Comparison of ENCODE assay signal across 8 cellular contexts in the genomic region with DNA sequence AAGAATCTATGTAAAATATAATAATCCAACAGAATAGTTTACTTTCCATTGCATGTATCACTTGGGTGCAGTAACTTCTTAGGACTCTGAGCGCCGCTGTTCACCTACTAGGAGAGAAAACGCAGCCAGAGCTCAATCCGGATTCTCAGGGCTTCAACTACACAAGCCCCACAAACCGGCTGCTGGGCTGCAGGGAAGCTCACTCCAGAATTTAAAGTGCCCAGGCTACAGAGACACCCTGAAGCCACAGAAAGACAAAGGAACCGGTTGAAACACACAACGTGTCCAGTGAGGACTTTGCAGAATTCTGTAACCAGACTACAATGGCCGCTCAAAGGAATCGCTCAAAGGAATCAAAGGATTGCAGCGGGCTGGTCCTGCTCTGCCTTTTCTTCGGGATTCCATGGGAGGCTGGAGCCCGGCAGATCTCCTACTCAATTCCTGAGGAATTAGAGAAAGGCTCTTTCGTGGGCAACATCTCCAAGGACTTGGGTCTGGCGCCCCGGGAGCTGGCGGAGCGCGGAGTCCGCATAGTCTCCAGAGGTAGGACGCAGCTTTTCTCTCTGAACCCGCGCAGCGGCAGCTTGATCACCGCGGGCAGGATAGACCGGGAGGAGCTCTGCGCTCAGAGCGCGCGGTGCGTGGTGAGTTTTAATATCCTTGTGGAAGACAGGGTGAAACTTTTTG. TPM values are rescaled to one million over a fixed set of nuclear protein-coding genes. Genes with fewer than 3 reads are reported as not detected.
DNase-seq lines count a peak whose midpoint lies in the region; ATAC-seq and TF ChIP-seq lines count a peak whose summit lies in the region.

PCDHGA10 (plus strand) TSS at position 135 of the 687 bp plus-strand sequence; CDS start at position 324, 189 bp downstream.

- H3K27ac ChIP-seq in foreskin keratinocyte (no peak within 1 kb of the TSS), neuronal stem cell (replicated peaks; ENCODE audit: low read length) (no peak within 1 kb of the TSS)

- peak; percentile 74 for TF ChIP-seq CTCF in foreskin keratinocyte (conservative IDR thresholded peaks at IDR 0.05)

- H3K18ac ChIP-seq in neuronal stem cell (ENCODE audit: low read length): no peak within 1 kb of the TSS

- H3K36me3 ChIP-seq in neuronal stem cell (replicated peaks in 1 of 2; ENCODE audit: control insufficient read depth in 2 of 2, insufficient read depth in 2 of 2, low read length in 2 of 2): peaks cover 18 to 51% of the 10 kb centered on the region in 2 donors

- peaks cover 49 to 96% of the 10 kb centered on the region in 2 donors for H3K9me3 ChIP-seq in neuronal stem cell (replicated peaks in 1 of 2; ENCODE audit: control insufficient read depth in 2 of 2, insufficient read depth in 1 of 2, low read depth in 1 of 2, low read length in 2 of 2)

- peaks cover 18% of the 10 kb centered on the region for H3K4me1 Mint-ChIP-seq in activated T-helper 2 cell treated with anti-CD3 and anti-CD28 coated beads, Interferon-gamma antibody, Interleukin-2, Interleukin-4, amounts not matched to agents 10 μg/mL and 5 μg/mL and 100 μg/mL, durations not matched to agents 14 hours and 24 hours and 36 hours (ENCODE audit: low read depth)

- no CpG with 5 or more reads among the region's 31 CpGs for WGBS in neuronal stem cell (ENCODE audit: extremely low coverage in 2 of 2, insufficient read length in 2 of 2, insufficient replicate concordance in 1 of 2), 2 donors

- H3K4me1 ChIP-seq in foreskin keratinocyte: no peaks in the 10 kb centered on the region
- no peaks in the 10 kb centered on the region for H3K4me1 ChIP-seq in neuronal stem cell (ENCODE audit: control insufficient read depth in 2 of 2, insufficient read depth in 1 of 2, low read depth in 1 of 2, low read length in 2 of 2)

- H3K4ac ChIP-seq in neuronal stem cell (ENCODE audit: low read length): no peak within 1 kb of the TSS

- H3K79me1 ChIP-seq in neuronal stem cell (ENCODE audit: low read depth, low read length): no peaks in the 10 kb centered on the region

- peaks cover 18% of the 10 kb centered on the region for H3K9me3 Mint-ChIP-seq in activated T-helper 2 cell treated with anti-CD3 and anti-CD28 coated beads, Interferon-gamma antibody, Interleukin-2, Interleukin-4, amounts not matched to agents 10 μg/mL and 5 μg/mL and 100 μg/mL, durations not matched to agents 14 hours and 24 hours and 36 hours

- H2AFZ ChIP-seq in neuronal stem cell (ENCODE audit: low read length): peak within 1 kb of the TSS; percentile 75

- no peak within 1 kb of the TSS for H3K27ac Mint-ChIP-seq in activated T-helper 2 cell treated with anti-CD3 and anti-CD28 coated beads, Interferon-gamma antibody, Interleukin-2, Interleukin-4, amounts not matched to agents 10 μg/mL and 5 μg/mL and 100 μg/mL, durations not matched to agents 14 hours and 24 hours and 36 hours

- no peak within 1 kb of the TSS for H2BK12ac ChIP-seq in neuronal stem cell (ENCODE audit: low read length)

- DNase-seq in A172 (ENCODE audit: low spot score): peak; percentile 65
- peak; percentile 41 to 69 for DNase-seq in NOMO-1 (lab: John Stamatoyannopoulos, UW; ENCODE audit: unreplicated experiment in 2 of 2)
- DNase-seq in activated T-helper 2 cell treated with anti-CD3 and anti-CD28 coated beads, Interferon-gamma antibody, Interleukin-2, Interleukin-4, amounts not matched to agents 10 μg/mL and 5 μg/mL and 100 μg/mL, durations not matched to agents 14 hours and 24 hours and 36 hours (ENCODE audit: low spot score): no peak
- DNase-seq in foreskin keratinocyte: peak; percentile 37 to 54
- peak; percentile 18 for DNase-seq in neuronal stem cell (ENCODE audit: low spot score)
- no peak for DNase-seq in NCI-H2227 treated with DMSO at 0.1 percent for 48 hours (lab: John Stamatoyannopoulos, UW)

- ATAC-seq in GM18508 (IDR thresholded peaks at IDR 0.05; ENCODE audit: insufficient read depth, unreplicated experiment) (peak; percentile 69), HG02981 (IDR thresholded peaks at IDR 0.05; ENCODE audit: unreplicated experiment) (peak; percentile 54), foreskin keratinocyte (peak; percentile 60)

- H3K27me3 Mint-ChIP-seq in activated T-helper 2 cell treated with anti-CD3 and anti-CD28 coated beads, Interferon-gamma antibody, Interleukin-2, Interleukin-4, amounts not matched to agents 10 μg/mL and 5 μg/mL and 100 μg/mL, durations not matched to agents 14 hours and 24 hours and 36 hours (ENCODE audit: low read depth): peaks cover 60% of the 10 kb centered on the region

- H3K4me3 ChIP-seq in neuronal stem cell (ENCODE audit: low read length in 2 of 2): peak within 1 kb of the TSS; percentile 49 to 70

- H3K27me3 ChIP-seq in foreskin keratinocyte: peaks cover 52% of the 10 kb centered on the region
- H3K27me3 ChIP-seq in neuronal stem cell (ENCODE audit: control insufficient read depth in 3 of 3, insufficient read depth in 3 of 3, low read depth in 1 of 3, low read length in 3 of 3): no peaks in the 10 kb centered on the region

- no peak within 1 kb of the TSS for H2AK5ac ChIP-seq in neuronal stem cell (ENCODE audit: low read depth, low read length)

- H2BK5ac ChIP-seq in neuronal stem cell (ENCODE audit: low read length): no peak within 1 kb of the TSS

- intact Hi-C loops in activated T-helper 2 cell treated with anti-CD3 and anti-CD28 coated beads, Interferon-gamma antibody, Interleukin-2, Interleukin-4, amounts not matched to agents 10 μg/mL and 5 μg/mL and 100 μg/mL, durations not matched to agents 14 hours and 24 hours and 36 hours (cut with micrococcal nuclease): loop anchor here (2.0 kb wide), 1 partner anchor 100 kb away; no protein-coding TSS in a partner anchor

- peaks cover 16% of the 10 kb centered on the region for H3K36me3 Mint-ChIP-seq in activated T-helper 2 cell treated with anti-CD3 and anti-CD28 coated beads, Interferon-gamma antibody, Interleukin-2, Interleukin-4, amounts not matched to agents 10 μg/mL and 5 μg/mL and 100 μg/mL, durations not matched to agents 14 hours and 24 hours and 36 hours (ENCODE audit: low read depth)

- H3K9ac ChIP-seq in neuronal stem cell (ENCODE audit: low read depth, low read length, poor library complexity): no peak within 1 kb of the TSS

- H3K14ac ChIP-seq in neuronal stem cell (ENCODE audit: low read length): no peak within 1 kb of the TSS

- H4K8ac ChIP-seq in neuronal stem cell (ENCODE audit: low read depth, low read length): no peak within 1 kb of the TSS

- no peak within 1 kb of the TSS for H2BK120ac ChIP-seq in neuronal stem cell (ENCODE audit: low read depth, low read length)

- H4K91ac ChIP-seq in neuronal stem cell (ENCODE audit: low read depth, low read length, poor library complexity): no peak within 1 kb of the TSS

- H3K23ac ChIP-seq in neuronal stem cell (ENCODE audit: low read depth, low read length, poor library complexity): no peak within 1 kb of the TSS

- H3K4me3 Mint-ChIP-seq in activated T-helper 2 cell treated with anti-CD3 and anti-CD28 coated beads, Interferon-gamma antibody, Interleukin-2, Interleukin-4, amounts not matched to agents 10 μg/mL and 5 μg/mL and 100 μg/mL, durations not matched to agents 14 hours and 24 hours and 36 hours (ENCODE audit: low read depth): peak within 1 kb of the TSS; percentile 82

- H3K4me2 ChIP-seq in neuronal stem cell (ENCODE audit: insufficient read depth, low read length, poor library complexity, severe bottlenecking): no peak within 1 kb of the TSS

- H2BK15ac ChIP-seq in neuronal stem cell (ENCODE audit: low read length): no peak within 1 kb of the TSS

RNA-seq across cellular contexts. Expression of gene PCDHGA10, which starts in this region (rescaled TPM):
- 4.7 and 5.3 TPM in 2 replicates for total RNA-seq in A172 (2014; rRNA removed; shearing (Covaris generic))
- total RNA-seq in activated T-helper 2 cell treated with anti-CD3 and anti-CD28 coated beads, Interferon-gamma antibody, Interleukin-2, Interleukin-4, amounts not matched to agents 10 μg/mL and 5 μg/mL and 100 μg/mL, durations not matched to agents 14 hours and 24 hours and 36 hours: 0.21 and 0.34 TPM in 2 replicates
- total RNA-seq in foreskin keratinocyte: 0.71 and 1.8 TPM in 2 replicates
- polyA plus RNA-seq in foreskin keratinocyte: 0.16 and 0.34 TPM in 2 replicates
- 4.2 TPM for polyA plus RNA-seq in neuronal stem cell (2013, experiment 1 of 2)
- 3.9 TPM for polyA plus RNA-seq in neuronal stem cell (2013, experiment 2 of 2)

Comparison
In these comparisons a context has a peak if more than half of its experiments do, and no peak if none do; other contexts are left out.
1. DNase-seq: peak in A172 (single experiment), NOMO-1 (2 of 2), foreskin keratinocyte (2 of 2) and neuronal stem cell (single experiment); none in activated T-helper 2 cell treated with anti-CD3 and anti-CD28 coated beads, Interferon-gamma antibody, Interleukin-2, Interleukin-4, amounts not matched to agents 10 μg/mL and 5 μg/mL and 100 μg/mL, durations not matched to agents 14 hours and 24 hours and 36 hours (single experiment) and NCI-H2227 treated with DMSO at 0.1 percent for 48 hours (single experiment).
2. Peak in every context shown above with its lines, with median percentiles within 50 percentile points of each other: ATAC-seq.